12 cellular contexts compared by ENCODE assay signal in genomic region chr19:2053601-2054389, GRCh38. TPM values are rescaled to one million over a fixed set of nuclear protein-coding genes. Genes with fewer than 3 reads are reported as not detected.
DNase-seq lines count a peak whose midpoint lies in the region; ATAC-seq and TF ChIP-seq lines count a peak whose summit lies in the region.
"Had no signal": no experiment of that assay in that cellular context is flagged by ENCODE, and none has a peak within 500 bp of the region (broad histone marks: within the 10 kb centered on the region; RNA-seq: fewer than 3 reads in every experiment).

No MANE protein-coding gene starts in this region.

- H3K27ac Mint-ChIP-seq in activated naive CD4-positive, alpha-beta T cell treated with anti-CD3 and anti-CD28 coated beads for 36 hours, result peak overlapping the region; percentile 77

- CTCF ChIA-PET in activated naive CD4-positive, alpha-beta T cell treated with anti-CD3 and anti-CD28 coated beads for 36 hours (lab: Charles Lee), result interaction anchor here (0.7 kb wide), 1 partner anchor 39 kb away, joined by 4 read pairs; no protein-coding TSS in a partner anchor

- no peak overlapping the region for H3K4me3 ChIP-seq in body of pancreas
- H3K4me3 ChIP-seq: HAP-1 had no signal

- H3K27me3 ChIP-seq in body of pancreas, result no peaks in the 10 kb centered on the region

- H3K27ac ChIP-seq in body of pancreas, result peak overlapping the region; percentile 30 to 89 (median 51)

- H3K36me3 Mint-ChIP-seq in activated naive CD4-positive, alpha-beta T cell treated with anti-CD3 and anti-CD28 coated beads for 36 hours (ENCODE audit: low read depth), result peaks cover 4% of the 10 kb centered on the region

- TF ChIP-seq CTCF in body of pancreas (IDR thresholded peaks at IDR 0.05), result peak in 1 of 7 experiments; percentile 4

- intact Hi-C loops in activated naive CD4-positive, alpha-beta T cell treated with anti-CD3 and anti-CD28 coated beads for 36 hours (cut with micrococcal nuclease), result no loop called here
- intact Hi-C loops in body of pancreas (cut with DNase I), result no loop called here

- H3K4me1 Mint-ChIP-seq in activated naive CD4-positive, alpha-beta T cell treated with anti-CD3 and anti-CD28 coated beads for 36 hours (ENCODE audit: low read depth), result peaks cover 56% of the 10 kb centered on the region

- TF ChIP-seq POLR2A in body of pancreas (IDR thresholded peaks at IDR 0.05), result no peak

- H3K27me3 Mint-ChIP-seq in activated naive CD4-positive, alpha-beta T cell treated with anti-CD3 and anti-CD28 coated beads for 36 hours (ENCODE audit: low read depth), result no peaks in the 10 kb centered on the region

- whole genome bisulfite sequencing in body of pancreas, 2 donors, result 75 to 77% methylated on average over 18 to 24 of the region's 24 CpGs

- H3K4me1 ChIP-seq in body of pancreas, result peaks cover 74% of the 10 kb centered on the region

- no peak for DNase-seq in activated naive CD4-positive, alpha-beta T cell treated with anti-CD3 and anti-CD28 coated beads for 36 hours
- no peak for DNase-seq in activated naive CD4-positive, alpha-beta T cell treated with Interleukin-2 at 50 U/mL for 16 hours
- peak; percentile 71 to 92 (median 84) for DNase-seq in body of pancreas
- peak; percentile 49 to 98 for DNase-seq in lung microvascular endothelial cell (ENCODE audit: low read depth in 2 of 2)
- DNase-seq in ureter (ENCODE audit: low spot score), result peak; percentile 82
- DNase-seq in NCI-H2107 treated with DMSO at 0.1 percent for 48 hours (lab: John Stamatoyannopoulos, UW; ENCODE audit: unreplicated experiment), result no peak
- DNase-seq: AML-193, NCI-H446 treated with DMSO at 0.1 percent for 48 hours, T1000 had no signal

- H3K9me3 ChIP-seq in body of pancreas, result no peaks in the 10 kb centered on the region
- H3K9me3 ChIP-seq: HAP-1 had no signal

- ATAC-seq in body of pancreas (peak; percentile 3), GM19395 (IDR thresholded peaks at IDR 0.05; ENCODE audit: unreplicated experiment) (no peak)
- no peak for ATAC-seq in activated CD4-positive, CD25-positive, alpha-beta regulatory T cell treated with anti-CD3 and anti-CD28 coated beads, Interleukin-2, amount 50 U/mL, for 24 hours

- H3K36me3 ChIP-seq in body of pancreas (replicated peaks in 1 of 2; ENCODE audit: insufficient read depth in 1 of 2, low read depth in 2 of 2), result no peaks in the 10 kb centered on the region

- no peak overlapping the region for H3K4me3 Mint-ChIP-seq in activated naive CD4-positive, alpha-beta T cell treated with anti-CD3 and anti-CD28 coated beads for 36 hours

- no peaks in the 10 kb centered on the region for H3K9me3 Mint-ChIP-seq in activated naive CD4-positive, alpha-beta T cell treated with anti-CD3 and anti-CD28 coated beads for 36 hours

RNA-seq across cellular contexts. Expression of gene MKNK2, which starts 2.8 kb away (rescaled TPM):
- total RNA-seq in activated naive CD4-positive, alpha-beta T cell treated with anti-CD3 and anti-CD28 coated beads for 36 hours, result 100 to 1,000 TPM; 155 to 157 TPM
- total RNA-seq in body of pancreas (100 to 1,000 TPM; 180 to 273 TPM), lung microvascular endothelial cell (80.9 and 102 TPM in 2 replicates), ureter (151 TPM)

RNA-seq across cellular contexts. Expression of gene BTBD2, which starts 38.3 kb away (rescaled TPM):
- total RNA-seq in activated naive CD4-positive, alpha-beta T cell treated with anti-CD3 and anti-CD28 coated beads for 36 hours, result 10 to 100 TPM; 37.0 to 49.0 TPM
- total RNA-seq in body of pancreas (10 to 100 TPM; 42.3 to 44.8 TPM), lung microvascular endothelial cell (29.0 and 34.9 TPM in 2 replicates), ureter (102 TPM)

RNA-seq across cellular contexts. Expression of gene MOB3A, which starts 42.3 kb away (rescaled TPM):
- 10 to 100 TPM; 43.7 to 44.1 TPM for total RNA-seq in activated naive CD4-positive, alpha-beta T cell treated with anti-CD3 and anti-CD28 coated beads for 36 hours
- total RNA-seq in body of pancreas (10 to 100 TPM; 11.7 to 22.1 TPM), lung microvascular endothelial cell (12.6 and 13.1 TPM in 2 replicates), ureter (51.0 TPM)

RNA-seq across cellular contexts. Expression of gene IZUMO4, which starts 42.9 kb away (rescaled TPM):
- 10 to 100 TPM; 13.1 to 14.2 TPM for total RNA-seq in activated naive CD4-positive, alpha-beta T cell treated with anti-CD3 and anti-CD28 coated beads for 36 hours
- 1 to 10 TPM; 3.4 to 4.0 TPM for total RNA-seq in body of pancreas
- total RNA-seq in lung microvascular endothelial cell, result 0.60 and 0.65 TPM in 2 replicates
- total RNA-seq in ureter, result 5.9 TPM

Comparison
In these comparisons a context has a peak if more than half of its experiments do, and no peak if none do; other contexts are left out.
1. DNase-seq: peak in body of pancreas (4 of 4), lung microvascular endothelial cell (2 of 2) and ureter (single experiment); none in activated naive CD4-positive, alpha-beta T cell treated with anti-CD3 and anti-CD28 coated beads for 36 hours (single experiment), activated naive CD4-positive, alpha-beta T cell treated with Interleukin-2 at 50 U/mL for 16 hours (single experiment) and NCI-H2107 treated with DMSO at 0.1 percent for 48 hours (single experiment).